In genomic region chr18:48296581-48296980, GRCh38 we compare ENCODE assay signal across 17 cellular contexts.
"Had no signal": no experiment of that assay in that cellular context is flagged by ENCODE, and none has a peak within 500 bp of the region (broad histone marks: within the 10 kb centered on the region; RNA-seq: fewer than 3 reads in every experiment).

No MANE protein-coding gene starts in this region.

- H3K27me3 ChIP-seq: transverse colon had no signal

- H3K4me1 ChIP-seq: transverse colon had no signal

- H3K4me3 Mint-ChIP-seq: activated B cell treated with CpG ODN at 0.5 μM for 24 hours; activated CD8-positive, alpha-beta T cell treated with anti-CD3 and anti-CD28 coated beads for 36 hours; activated naive CD8-positive, alpha-beta T cell; effector memory CD8-positive, alpha-beta T cell; mesothelial cell of epicardium; nephron progenitor cell; T-helper 2 cell treated with Interferon-gamma antibody and Interleukin-4, amounts not matched to agents 5 μg/mL and 100 μg/mL, for 36 hours had no signal

- ATAC-seq: activated CD8-positive, alpha-beta T cell treated with anti-CD3 and anti-CD28 coated beads for 36 hours; effector memory CD8-positive, alpha-beta T cell; stimulated activated naive CD8-positive, alpha-beta T cell treated with anti-CD3 and anti-CD28 coated beads, Interleukin-15, Interleukin-2, amounts not matched to agents 100 U/mL and 50 U/mL, for 24 hours had no signal

- H3K36me3 Mint-ChIP-seq: activated naive CD8-positive, alpha-beta T cell; mesothelial cell of epicardium had no signal

- H3K27ac ChIP-seq: epithelial cell of prostate, SK-N-MC, transverse colon had no signal

- H3K4me3 ChIP-seq: lung, SK-N-MC, transverse colon had no signal

- H3K9me3 Mint-ChIP-seq: activated B cell treated with CpG ODN at 0.5 μM for 24 hours; activated CD8-positive, alpha-beta T cell treated with anti-CD3 and anti-CD28 coated beads for 36 hours; effector memory CD8-positive, alpha-beta T cell; mesothelial cell of epicardium; nephron progenitor cell; T-helper 2 cell treated with Interferon-gamma antibody and Interleukin-4, amounts not matched to agents 5 μg/mL and 100 μg/mL, for 36 hours had no signal

- H3K27ac Mint-ChIP-seq: activated B cell treated with CpG ODN at 0.5 μM for 24 hours; activated CD8-positive, alpha-beta T cell treated with anti-CD3 and anti-CD28 coated beads for 36 hours; activated naive CD8-positive, alpha-beta T cell; effector memory CD8-positive, alpha-beta T cell; mesothelial cell of epicardium; progenitor cell of endocrine pancreas; T-helper 2 cell treated with Interferon-gamma antibody and Interleukin-4, amounts not matched to agents 5 μg/mL and 100 μg/mL, for 36 hours had no signal

- H3K27me3 Mint-ChIP-seq: activated B cell treated with CpG ODN at 0.5 μM for 24 hours; activated CD8-positive, alpha-beta T cell treated with anti-CD3 and anti-CD28 coated beads for 36 hours; activated naive CD8-positive, alpha-beta T cell had no signal

- H3K36me3 ChIP-seq: transverse colon had no signal

- H3K9me3 ChIP-seq: transverse colon had no signal

- H3K4me1 Mint-ChIP-seq: activated B cell treated with CpG ODN at 0.5 μM for 24 hours had no signal

- DNase-seq: activated B cell treated with CpG ODN at 0.5 μM for 24 hours; activated CD4-positive, alpha-beta T cell treated with anti-CD3 and anti-CD28 coated beads for 4 hours; activated CD8-positive, alpha-beta T cell treated with anti-CD3 and anti-CD28 coated beads for 36 hours; dermis blood vessel endothelial cell; effector memory CD8-positive, alpha-beta T cell; foreskin fibroblast; hippocampal formation; nephron progenitor cell; stimulated activated naive CD8-positive, alpha-beta T cell treated with anti-CD3 and anti-CD28 coated beads, Interleukin-15, Interleukin-2, amounts not matched to agents 100 U/mL and 50 U/mL, for 24 hours; transverse colon had no signal
